ENCODE assay signal across 8 cellular contexts in genomic region chr14:20332386-20332945, GRCh38. TPM values are rescaled to one million over a fixed set of nuclear protein-coding genes. Genes with fewer than 3 reads are reported as not detected.
DNase-seq lines count a peak whose midpoint lies in the region; ATAC-seq and TF ChIP-seq lines count a peak whose summit lies in the region.

No MANE protein-coding gene starts in this region.

- intact Hi-C loops in activated T-helper 2 cell treated with anti-CD3 and anti-CD28 coated beads, Interferon-gamma antibody, Interleukin-2, Interleukin-4, amounts not matched to agents 10 μg/mL and 5 μg/mL and 100 μg/mL, durations not matched to agents 14 hours and 24 hours and 36 hours (cut with micrococcal nuclease): loop anchor here (2.0 kb wide), 1 partner anchor 122 kb away; the partner anchor contains the start of genes APEX1 and OSGEP
- intact Hi-C loops in gastrocnemius medialis (cut with DNase I; ENCODE audit: low total_unique reads): loop anchor here (2.0 to 10.0 kb wide), 3 partner anchors 350 to 935 kb away; partner anchors contain the start of genes HNRNPC and METTL17

- H3K9me3 ChIP-seq in gastrocnemius medialis: no peaks in the 10 kb centered on the region

- H3K9me3 Mint-ChIP-seq in activated T-helper 2 cell treated with anti-CD3 and anti-CD28 coated beads, Interferon-gamma antibody, Interleukin-2, Interleukin-4, amounts not matched to agents 10 μg/mL and 5 μg/mL and 100 μg/mL, durations not matched to agents 14 hours and 24 hours and 36 hours: no peaks in the 10 kb centered on the region

- H3K27me3 Mint-ChIP-seq in activated T-helper 2 cell treated with anti-CD3 and anti-CD28 coated beads, Interferon-gamma antibody, Interleukin-2, Interleukin-4, amounts not matched to agents 10 μg/mL and 5 μg/mL and 100 μg/mL, durations not matched to agents 14 hours and 24 hours and 36 hours (ENCODE audit: low read depth): no peaks in the 10 kb centered on the region

- ATAC-seq in HG03175 (IDR thresholded peaks at IDR 0.05; ENCODE audit: unreplicated experiment) (peak; percentile 16), gastrocnemius medialis (peak; percentile 42 to 43)

- peaks cover 49% of the 10 kb centered on the region for H3K4me1 Mint-ChIP-seq in activated T-helper 2 cell treated with anti-CD3 and anti-CD28 coated beads, Interferon-gamma antibody, Interleukin-2, Interleukin-4, amounts not matched to agents 10 μg/mL and 5 μg/mL and 100 μg/mL, durations not matched to agents 14 hours and 24 hours and 36 hours (ENCODE audit: low read depth)

- H3K4me1 ChIP-seq in gastrocnemius medialis: peaks cover 12 to 19% of the 10 kb centered on the region in 2 donors

- H3K27ac Mint-ChIP-seq in activated T-helper 2 cell treated with anti-CD3 and anti-CD28 coated beads, Interferon-gamma antibody, Interleukin-2, Interleukin-4, amounts not matched to agents 10 μg/mL and 5 μg/mL and 100 μg/mL, durations not matched to agents 14 hours and 24 hours and 36 hours: peak overlapping the region; percentile 88

- H3K27ac ChIP-seq in gastrocnemius medialis: peak overlapping the region; percentile 85 to 91 (median 88)

- H3K27me3 ChIP-seq in gastrocnemius medialis: no peaks in the 10 kb centered on the region

- H3K4me3 ChIP-seq in gastrocnemius medialis: peak overlapping the region; percentile 61 to 77 (median 70)

- in situ Hi-C loops in gastrocnemius medialis (cut with MboI; ENCODE audit: low sequenced_read_pairs in 4 of 4): loop anchor here (10.0 to 25.0 kb wide), 4 partner anchors 130 to 655 kb away; partner anchors contain the start of genes APEX1 (in 3 of the 4), OSGEP (in 3 of the 4), PIP4P1 (in 3 of the 4) and PNP (in 3 of the 4)

- peak overlapping the region; percentile 97 for H3K4me3 Mint-ChIP-seq in activated T-helper 2 cell treated with anti-CD3 and anti-CD28 coated beads, Interferon-gamma antibody, Interleukin-2, Interleukin-4, amounts not matched to agents 10 μg/mL and 5 μg/mL and 100 μg/mL, durations not matched to agents 14 hours and 24 hours and 36 hours (ENCODE audit: low read depth)

- no peak for TF ChIP-seq POLR2A in gastrocnemius medialis (IDR thresholded peaks at IDR 0.05)

- peaks cover 0 to 5% of the 10 kb centered on the region in 2 donors for H3K36me3 ChIP-seq in gastrocnemius medialis

- H3K36me3 Mint-ChIP-seq in activated T-helper 2 cell treated with anti-CD3 and anti-CD28 coated beads, Interferon-gamma antibody, Interleukin-2, Interleukin-4, amounts not matched to agents 10 μg/mL and 5 μg/mL and 100 μg/mL, durations not matched to agents 14 hours and 24 hours and 36 hours (ENCODE audit: low read depth): peaks cover 34% of the 10 kb centered on the region

- DNase-seq in SIG-M5 treated with dmso at 0.1 percent for 504 hours (lab: John Stamatoyannopoulos, UW; ENCODE audit: unreplicated experiment): peak; percentile 49
- no peak for DNase-seq in SIG-M5 (lab: John Stamatoyannopoulos, UW)
- DNase-seq in activated T-helper 2 cell treated with anti-CD3 and anti-CD28 coated beads, Interferon-gamma antibody, Interleukin-2, Interleukin-4, amounts not matched to agents 10 μg/mL and 5 μg/mL and 100 μg/mL, durations not matched to agents 14 hours and 24 hours and 36 hours (ENCODE audit: low spot score): no peak
- peak; percentile 40 for DNase-seq in hepatic stellate cell (ENCODE audit: low spot score)
- DNase-seq in gastrocnemius medialis: no peak
- DNase-seq in cerebellar cortex (ENCODE audit: low spot score): no peak
- no peak for DNase-seq in NCI-H2081 (lab: John Stamatoyannopoulos, UW)

- no peak for TF ChIP-seq CTCF in gastrocnemius medialis (IDR thresholded peaks at IDR 0.05 in 4 of 5, conservative IDR thresholded peaks at IDR 0.05 in 1 of 5)

RNA-seq across cellular contexts. Expression of gene CCNB1IP1, which starts 0.6 kb away (rescaled TPM):
- total RNA-seq in activated T-helper 2 cell treated with anti-CD3 and anti-CD28 coated beads, Interferon-gamma antibody, Interleukin-2, Interleukin-4, amounts not matched to agents 10 μg/mL and 5 μg/mL and 100 μg/mL, durations not matched to agents 14 hours and 24 hours and 36 hours: 44.0 and 46.8 TPM in 2 replicates
- 10 to 100 TPM; 15.7 to 42.9 (median 30.2) TPM for total RNA-seq in gastrocnemius medialis

RNA-seq across cellular contexts. Expression of gene PARP2, which starts 11.0 kb away (rescaled TPM):
- total RNA-seq in activated T-helper 2 cell treated with anti-CD3 and anti-CD28 coated beads, Interferon-gamma antibody, Interleukin-2, Interleukin-4, amounts not matched to agents 10 μg/mL and 5 μg/mL and 100 μg/mL, durations not matched to agents 14 hours and 24 hours and 36 hours: 31.2 and 31.5 TPM in 2 replicates
- total RNA-seq in gastrocnemius medialis: 10 to 100 TPM in 1 of 4 donors, 1 to 10 TPM in 3; 5.1 to 15.0 (median 7.0) TPM

RNA-seq across cellular contexts. Expression of gene TTC5, which starts 26.7 kb away (rescaled TPM):
- total RNA-seq in activated T-helper 2 cell treated with anti-CD3 and anti-CD28 coated beads, Interferon-gamma antibody, Interleukin-2, Interleukin-4, amounts not matched to agents 10 μg/mL and 5 μg/mL and 100 μg/mL, durations not matched to agents 14 hours and 24 hours and 36 hours: 30.4 and 31.2 TPM in 2 replicates
- total RNA-seq in gastrocnemius medialis: 1 to 10 TPM; 3.7 to 6.3 (median 4.8) TPM

Comparison
In these comparisons a context has a peak if more than half of its experiments do, and no peak if none do; other contexts are left out.
1. DNase-seq: peak in SIG-M5 treated with dmso at 0.1 percent for 504 hours (single experiment) and hepatic stellate cell (single experiment); none in SIG-M5 (single experiment), activated T-helper 2 cell treated with anti-CD3 and anti-CD28 coated beads, Interferon-gamma antibody, Interleukin-2, Interleukin-4, amounts not matched to agents 10 μg/mL and 5 μg/mL and 100 μg/mL, durations not matched to agents 14 hours and 24 hours and 36 hours (single experiment), gastrocnemius medialis (0 of 2), cerebellar cortex (single experiment) and NCI-H2081 (0 of 2).